1 cellular context compared by ENCODE assay signal in genomic region chr22:38033522-38034277, GRCh38.
A peak's percentile ranks its signal among the peaks of the same experiment; 100 is the strongest.
TF ChIP-seq lines count a peak whose summit lies in the region.

No MANE protein-coding gene starts in this region.

TF ChIP-seq in GM12878, 131 proteins besides CTCF, POLR2A, EP300 and RAD21 (continued from another document):
- TF ChIP-seq BCL3 (IDR thresholded peaks at IDR 0.05; ENCODE audit: borderline replicate concordance, insufficient read depth, low read depth, low read length, poor library complexity, severe bottlenecking): peak; percentile 32
